12 cellular contexts compared by ENCODE assay signal in the genomic region with DNA sequence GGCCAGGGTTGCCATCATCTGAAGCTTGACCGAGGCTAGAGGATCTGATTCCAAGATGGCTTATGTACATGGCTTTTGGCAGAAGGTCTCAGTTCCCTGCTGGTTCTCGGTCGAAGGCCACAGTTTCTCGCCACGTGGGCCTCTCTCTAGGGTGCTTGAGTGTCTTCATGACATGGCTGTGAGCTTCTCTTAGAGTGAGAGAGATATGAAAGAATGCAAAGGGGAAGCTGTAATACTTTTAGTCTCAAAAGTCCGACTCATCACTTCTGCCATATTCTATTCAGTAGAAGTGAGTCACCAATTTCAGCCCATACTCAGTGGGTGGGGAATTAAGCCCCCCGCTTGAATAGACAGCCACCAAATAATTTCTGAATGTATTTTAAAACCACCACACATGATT.
DNase-seq lines count a peak whose midpoint lies in the region; ATAC-seq, FAIRE-seq and TF ChIP-seq lines count a peak whose summit lies in the region.
"Had no signal": no experiment of that assay in that cellular context is flagged by ENCODE, and none has a peak within 500 bp of the region (broad histone marks: within the 10 kb centered on the region; RNA-seq: fewer than 3 reads in every experiment).

No MANE protein-coding gene starts in this region.

- BruUV-seq in HepG2 (replicated peaks; lab: Mats Ljungman, UMichigan), result no TSS peak

- POLR2A ChIA-PET in activated B cell treated with CpG ODN at 0.5 μM for 24 hours (lab: Charles Lee) (interaction anchor here (1.0 kb wide), 1 partner anchor 15 kb away, joined by 3 read pairs; no protein-coding TSS in a partner anchor), HepG2 (lab: Yijun Ruan, JAX) (no interaction called here)

- whole genome bisulfite sequencing in HepG2 (ENCODE audit: low lambda C conversion rate), result 97% methylated on average over 7 of the region's 7 CpGs

- H3K9me3 ChIP-seq in left ventricle myocardium inferior (replicated peaks) (peaks cover 10% of the 10 kb centered on the region), HepG2 (ENCODE audit: low read length) (no peaks in the 10 kb centered on the region)

- peaks cover 59% of the 10 kb centered on the region for H4K20me1 ChIP-seq in HepG2 (ENCODE audit: insufficient read depth, low read length)

- no peak overlapping the region for H3K27ac ChIP-seq in left ventricle myocardium inferior (replicated peaks)
- H3K27ac ChIP-seq in HepG2 (ENCODE audit: extremely low read length, insufficient read depth, low read length), result no peak overlapping the region

- peaks cover 2% of the 10 kb centered on the region for H3K9me3 Mint-ChIP-seq in activated B cell treated with CpG ODN at 0.5 μM for 24 hours

- intact Hi-C loops in left cardiac atrium (cut with DNase I), result no loop called here
- intact Hi-C loops in left ventricle myocardium inferior (cut with micrococcal nuclease), result no loop called here
- intact Hi-C loops in activated B cell treated with CpG ODN at 0.5 μM for 24 hours (cut with micrococcal nuclease), result loop anchor here (1.0 to 2.0 kb wide), 2 partner anchors 9 to 29 kb away; no protein-coding TSS in a partner anchor
- intact Hi-C loops in HepG2 (cut with micrococcal nuclease; ENCODE audit: unreplicated experiment), result no loop called here

- H3K36me3 ChIP-seq in left ventricle myocardium inferior (no peaks in the 10 kb centered on the region), HepG2 (replicated peaks in 1 of 2; ENCODE audit: control insufficient read depth in 1 of 2, insufficient read depth in 2 of 2, low read length in 2 of 2) (peaks cover 0 to 2% of the 10 kb centered on the region in 2 experiments; a peak in 4 of 5 replicates)
- H3K36me3 ChIP-seq: heart right ventricle had no signal

- DNase-seq in left cardiac atrium (no peak), left ventricle myocardium inferior (no peak), activated B cell treated with CpG ODN at 0.5 μM for 24 hours (no peak), HepG2 (ENCODE audit: low spot score) (no peak), cerebellar cortex (ENCODE audit: low spot score) (no peak), D721Med (ENCODE audit: insufficient read length, low spot score) (no peak), T-helper 2 cell (no peak), OCI-M1 (lab: John Stamatoyannopoulos, UW) (no peak)
- DNase-seq: heart right ventricle, NCI-H345 had no signal

- no peak overlapping the region for H2AFZ ChIP-seq in HepG2 (ENCODE audit: low read length)

- H3K79me2 ChIP-seq in HepG2 (ENCODE audit: insufficient read depth, low read length), result peaks cover 92% of the 10 kb centered on the region

- in situ Hi-C loops in HepG2 (cut with HindIII; ENCODE audit: extremely low pct_ligation_motif_present, low pct_unique_long_range_greater_than_20kb), result no loop called here

- TF ChIP-seq POLR2A in HepG2 (IDR thresholded peaks at IDR 0.05; ENCODE audit: insufficient read depth in 1 of 2, low read depth in 2 of 2, low read length in 2 of 2), result no peak

- H3K4me2 ChIP-seq in HepG2 (ENCODE audit: low read depth, low read length), result no peak overlapping the region

- no peak overlapping the region for H3K9ac ChIP-seq in HepG2 (ENCODE audit: insufficient read depth, low read depth, low read length)

- H3K4me1 Mint-ChIP-seq in activated B cell treated with CpG ODN at 0.5 μM for 24 hours, result peaks cover 47% of the 10 kb centered on the region

- TF ChIP-seq RAD21 in HepG2 (CRISPR knock-in tag; IDR thresholded peaks at IDR 0.05), result no peak

- FAIRE-seq in HepG2 (lab: Jason Lieb, UNC) (no peak), D721Med (lab: Jason Lieb, UNC) (no peak)

- H3K27me3 Mint-ChIP-seq in activated B cell treated with CpG ODN at 0.5 μM for 24 hours, result no peaks in the 10 kb centered on the region
- H3K27me3 Mint-ChIP-seq: IgD-negative memory B cell; stimulated activated naive CD8-positive, alpha-beta T cell treated with anti-CD3 and anti-CD28 coated beads, Interleukin-15, Interleukin-2, amounts not matched to agents 100 ng/mL and 50 ng/mL, for 24 hours had no signal

- CTCF ChIA-PET in activated B cell treated with CpG ODN at 0.5 μM for 24 hours (lab: Charles Lee), result no interaction called here
- CTCF ChIA-PET in HepG2 (lab: Yijun Ruan, JAX; ENCODE audit: low intra/inter-chr PET ratio, low total read pairs), result no interaction called here

- no peak overlapping the region for H3K4me3 ChIP-seq in left ventricle myocardium inferior
- H3K4me3 ChIP-seq in HepG2 (replicated peaks in 1 of 3; ENCODE audit: insufficient read depth in 1 of 3, low read depth in 2 of 3, low read length in 3 of 3), result no peak overlapping the region
- H3K4me3 ChIP-seq: heart right ventricle had no signal

- TF ChIP-seq CTCF in left ventricle myocardium inferior (IDR thresholded peaks at IDR 0.05; ENCODE audit: borderline replicate concordance), result no peak
- TF ChIP-seq CTCF in activated B cell treated with CpG ODN at 0.5 μM for 24 hours (IDR thresholded peaks at IDR 0.05), result no peak
- no peak for TF ChIP-seq CTCF in HepG2 (CRISPR knock-in tag; IDR thresholded peaks at IDR 0.05)
- TF ChIP-seq CTCF in D721Med (IDR thresholded peaks at IDR 0.05; ENCODE audit: insufficient read depth, missing control alignments), result no peak

- TF ChIP-seq EP300 in HepG2 (IDR thresholded peaks at IDR 0.05; ENCODE audit: low read depth in 2 of 2, low read length in 2 of 2), result no peak
- no peak for TF ChIP-seq EP300 in HepG2 (CRISPR knock-in tag; IDR thresholded peaks at IDR 0.05; ENCODE audit: borderline replicate concordance)

- H3K4me1 ChIP-seq in left ventricle myocardium inferior (peaks cover 65% of the 10 kb centered on the region), HepG2 (ENCODE audit: insufficient read depth, low read length) (peaks cover 39% of the 10 kb centered on the region)

- no peak overlapping the region for H3K4me3 Mint-ChIP-seq in activated B cell treated with CpG ODN at 0.5 μM for 24 hours

- H3K27me3 ChIP-seq in left ventricle myocardium inferior (ENCODE audit: low read depth) (no peaks in the 10 kb centered on the region), HepG2 (ENCODE audit: control insufficient read depth in 1 of 2, insufficient read depth in 2 of 2, low read length in 2 of 2) (no peaks in the 10 kb centered on the region)
- H3K27me3 ChIP-seq: heart right ventricle had no signal

- ATAC-seq in left cardiac atrium (peak; percentile 19 to 50), activated B cell treated with CpG ODN at 0.5 μM for 24 hours (ENCODE audit: low read depth) (peak; percentile 94), HepG2 (no peak)

- no peak overlapping the region for H3K27ac Mint-ChIP-seq in activated B cell treated with CpG ODN at 0.5 μM for 24 hours
- H3K27ac Mint-ChIP-seq: IgD-negative memory B cell; stimulated activated naive CD8-positive, alpha-beta T cell treated with anti-CD3 and anti-CD28 coated beads, Interleukin-15, Interleukin-2, amounts not matched to agents 100 ng/mL and 50 ng/mL, for 24 hours had no signal

- H3K36me3 Mint-ChIP-seq in activated B cell treated with CpG ODN at 0.5 μM for 24 hours (ENCODE audit: low read depth), result peaks cover 22% of the 10 kb centered on the region

TF ChIP-seq in HepG2, 621 proteins besides CTCF, POLR2A, EP300 and RAD21:
- TF ChIP-seq KMT2A (CRISPR knock-in tag; IDR thresholded peaks at IDR 0.05) (no peak), SMAD9 (CRISPR knock-in tag; IDR thresholded peaks at IDR 0.05) (no peak), KAT8 (CRISPR knock-in tag; IDR thresholded peaks at IDR 0.05) (no peak), RBM22 (optimal IDR thresholded peaks at IDR 0.05; ENCODE audit: low read length) (peak; percentile 41), MZF1 (CRISPR knock-in tag; IDR thresholded peaks at IDR 0.05; ENCODE audit: borderline replicate concordance) (no peak), MAFK (conservative IDR thresholded peaks at IDR 0.05 in 1 of 2, IDR thresholded peaks at IDR 0.05 in 1 of 2; ENCODE audit: low read length in 2 of 2) (peak; percentile 87 to 94), MAFF (IDR thresholded peaks at IDR 0.05; ENCODE audit: low read depth, low read length) (peak; percentile 87)
